ENCODE assay signal across 9 cellular contexts in the genomic region with DNA sequence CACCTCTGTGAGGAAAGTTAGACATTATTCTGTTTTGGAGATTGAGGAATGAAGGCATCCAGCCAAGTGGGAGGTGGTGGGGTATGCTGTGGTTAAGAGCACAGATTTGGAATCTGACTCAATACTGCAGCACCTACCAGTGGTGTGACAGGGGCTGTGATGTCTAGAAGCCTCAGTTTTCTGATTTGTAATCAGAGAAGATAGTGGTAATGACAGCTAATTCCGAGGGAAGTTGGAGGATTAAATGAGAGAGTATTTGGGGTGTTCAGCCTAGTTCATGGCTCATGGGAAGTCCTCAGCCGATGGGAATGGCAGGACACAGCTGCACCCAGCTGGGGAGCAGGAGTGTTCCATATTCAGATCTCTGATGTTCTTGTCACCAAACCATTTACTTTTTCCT. TPM values are rescaled to one million over a fixed set of nuclear protein-coding genes. Genes with fewer than 3 reads are reported as not detected.
DNase-seq lines count a peak whose midpoint lies in the region; TF ChIP-seq lines count a peak whose summit lies in the region.
"Had no signal": no experiment of that assay in that cellular context is flagged by ENCODE, and none has a peak within 500 bp of the region (broad histone marks: within the 10 kb centered on the region; RNA-seq: fewer than 3 reads in every experiment).

No MANE protein-coding gene starts in this region.

- no peak overlapping the region for H2AFZ ChIP-seq in osteoblast (ENCODE audit: low read length)

- DNase-seq in Daoy (ENCODE audit: low read depth) (peak; percentile 44), M059J (ENCODE audit: low read depth) (peak; percentile 77), dermis microvascular lymphatic vessel endothelial cell (ENCODE audit: low read depth in 2 of 2) (peak; percentile 45 to 53), osteoblast (ENCODE audit: insufficient read length, low spot score, missing footprints) (peak; percentile 74), DMS79 treated with DMSO at 0.1 percent for 48 hours (lab: John Stamatoyannopoulos, UW) (no peak), COR-L47 (lab: John Stamatoyannopoulos, UW) (no peak), NCI-H1436 (lab: John Stamatoyannopoulos, UW) (no peak), DMS 273 treated with DMSO at 0.1 percent for 48 hours (lab: John Stamatoyannopoulos, UW) (no peak)

- peaks cover 7% of the 10 kb centered on the region for H3K79me2 ChIP-seq in osteoblast (ENCODE audit: insufficient read depth, low read length)

- no peak overlapping the region for H3K4me3 ChIP-seq in osteoblast (ENCODE audit: insufficient read depth, low read length)

- H3K4me2 ChIP-seq in osteoblast (ENCODE audit: insufficient read depth, low read length), result peak overlapping the region; percentile 32
- H3K4me2 ChIP-seq: KMS-11 had no signal

- peaks cover 34% of the 10 kb centered on the region for H3K36me3 ChIP-seq in osteoblast (ENCODE audit: insufficient read depth, low read length)

- H3K27ac ChIP-seq in osteoblast (ENCODE audit: low read depth, low read length), result peak overlapping the region; percentile 3
- H3K27ac ChIP-seq: KMS-11 had no signal

- H3K9me3 ChIP-seq in osteoblast (ENCODE audit: low read depth, low read length), result no peaks in the 10 kb centered on the region

- no peaks in the 10 kb centered on the region for H4K20me1 ChIP-seq in osteoblast (ENCODE audit: insufficient read depth, low read length)

- TF ChIP-seq CTCF in osteoblast (IDR thresholded peaks at IDR 0.05; ENCODE audit: extremely low read depth, low read depth, low read length), result peak; percentile 47

- H3K4me1 ChIP-seq in osteoblast (ENCODE audit: insufficient read depth, low read length), result peaks cover 18% of the 10 kb centered on the region

- no peaks in the 10 kb centered on the region for H3K27me3 ChIP-seq in osteoblast (ENCODE audit: insufficient read depth, low read length)

RNA-seq across cellular contexts. Expression of gene SLC9A8, which starts 9.2 kb away (rescaled TPM):
- total RNA-seq in Daoy (2014; rRNA removed; shearing (Covaris generic)), result 2.2 and 2.3 TPM in 2 replicates
- 6.0 and 9.0 TPM in 2 replicates for total RNA-seq in M059J (2014; rRNA removed; shearing (Covaris generic))
- total RNA-seq in dermis microvascular lymphatic vessel endothelial cell (5.0 and 5.8 TPM in 2 replicates), osteoblast (6.9 and 9.7 TPM in 2 replicates)

Comparison
In these comparisons a context has a peak if more than half of its experiments do, and no peak if none do; other contexts are left out.
1. DNase-seq: peak in Daoy (single experiment), M059J (single experiment), dermis microvascular lymphatic vessel endothelial cell (2 of 2) and osteoblast (single experiment); none in DMS79 treated with DMSO at 0.1 percent for 48 hours (single experiment), COR-L47 (single experiment), NCI-H1436 (single experiment) and DMS 273 treated with DMSO at 0.1 percent for 48 hours (single experiment).